In the genomic region with DNA sequence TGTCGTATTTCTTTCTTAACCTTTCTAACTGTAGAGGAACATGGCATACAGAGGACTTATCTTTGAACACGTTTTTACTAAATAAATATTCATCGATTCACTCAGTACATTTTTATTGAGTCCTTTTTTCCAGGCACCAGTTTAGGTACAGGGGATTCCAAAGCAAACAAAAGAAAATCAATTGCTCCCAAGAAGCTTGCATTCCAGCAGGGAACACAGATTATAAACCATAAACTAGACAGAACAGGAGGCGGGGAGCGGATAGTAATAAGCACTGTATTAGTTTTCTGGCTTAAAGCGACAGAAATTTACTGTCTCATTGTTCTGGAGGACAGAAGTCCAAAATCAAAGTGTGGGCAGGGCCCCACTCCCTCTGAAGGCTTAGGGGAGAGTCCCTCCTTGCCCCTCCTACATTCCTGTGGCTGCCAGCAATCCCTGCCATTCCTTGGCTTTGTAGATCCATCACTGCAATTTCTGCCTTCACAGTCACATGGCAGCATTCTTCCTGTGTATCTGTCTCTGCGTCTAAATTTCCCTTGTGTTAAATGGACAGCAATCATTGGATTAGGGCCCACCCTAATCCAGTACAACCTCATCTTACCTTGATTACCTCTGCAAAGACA, we compare ENCODE assay signal across 26 cellular contexts.
DNase-seq lines count a peak whose midpoint lies in the region; ATAC-seq, FAIRE-seq and TF ChIP-seq lines count a peak whose summit lies in the region.
"Had no signal": no experiment of that assay in that cellular context is flagged by ENCODE, and none has a peak within 500 bp of the region (broad histone marks: within the 10 kb centered on the region; RNA-seq: fewer than 3 reads in every experiment).

No MANE protein-coding gene starts in this region.

- H3K4me1 ChIP-seq in mucosa of descending colon (ENCODE audit: low read depth): no peaks in the 10 kb centered on the region
- H3K4me1 ChIP-seq: A549, gastroesophageal sphincter, right atrium auricular region, SJCRH30 had no signal

- no peak for TF ChIP-seq CTCF in HL-60 (IDR thresholded peaks at IDR 0.05; ENCODE audit: insufficient read depth, low read length)
- TF ChIP-seq CTCF in mucosa of descending colon (IDR thresholded peaks at IDR 0.05): no peak

- intact Hi-C loops in mucosa of descending colon (cut with DNase I, micrococcal nuclease): no loop called here

- ATAC-seq in mucosa of descending colon: no peak
- ATAC-seq: A549; gastroesophageal sphincter; naive thymus-derived CD4-positive, alpha-beta T cell; upper lobe of right lung had no signal

- H3K27ac ChIP-seq in HL-60 (replicated peaks): peak overlapping the region; percentile 94
- H3K27ac ChIP-seq: A549, brain microvascular endothelial cell, gastroesophageal sphincter, right atrium auricular region, SJCRH30, upper lobe of right lung had no signal

- FAIRE-seq in frontal cortex (lab: Jason Lieb, UNC): no peak
- FAIRE-seq: A549, colon, kidney had no signal

- H3K4me3 ChIP-seq in HL-60 (replicated peaks; ENCODE audit: insufficient read depth, low read length) (no peak overlapping the region), mucosa of descending colon (no peak overlapping the region)
- H3K4me3 ChIP-seq: A549, gastroesophageal sphincter, right atrium auricular region, SJCRH30, upper lobe of right lung had no signal

- H3K27me3 ChIP-seq in HL-60 (ENCODE audit: insufficient read depth, poor library complexity, severe bottlenecking): no peaks in the 10 kb centered on the region
- H3K27me3 ChIP-seq: brain microvascular endothelial cell, gastroesophageal sphincter, right atrium auricular region, SJCRH30, upper lobe of right lung had no signal

- H3K36me3 ChIP-seq in mucosa of descending colon (ENCODE audit: low read depth): no peaks in the 10 kb centered on the region
- H3K36me3 ChIP-seq: brain microvascular endothelial cell, gastroesophageal sphincter, right atrium auricular region, SJCRH30, upper lobe of right lung had no signal

- H3K9me3 ChIP-seq in mucosa of descending colon: no peaks in the 10 kb centered on the region
- H3K9me3 ChIP-seq: gastroesophageal sphincter, upper lobe of right lung had no signal

- DNase-seq in AG08396 (ENCODE audit: low spot score): peak; percentile 23
- no peak for DNase-seq in HL-60 (ENCODE audit: low read depth in 1 of 2, low spot score in 1 of 2)
- DNase-seq in astrocyte of the hippocampus (ENCODE audit: low read depth, low spot score): peak; percentile 11
- peak; percentile 31 for DNase-seq in mucosa of gallbladder (ENCODE audit: low spot score)
- no peak for DNase-seq in frontal cortex (ENCODE audit: low spot score in 2 of 2)
- DNase-seq in inferior parietal cortex (ENCODE audit: extremely low spot score): no peak
- DNase-seq in mucosa of descending colon: no peak
- DNase-seq in activated CD4-positive, CD25-positive, alpha-beta regulatory T cell treated with anti-CD3 and anti-CD28 coated beads, Interleukin-2, amount 50 U/mL, for 72 hours: no peak
- DNase-seq: activated CD4-positive, alpha-beta T cell treated with anti-CD3 and anti-CD28 coated beads, Interleukin-2, amount 10 ng/mL, durations not matched to agents 7 days and 5 days; activated effector memory CD4-positive, alpha-beta T cell treated with Interleukin-2 at 50 U/mL for 16 hours; brain microvascular endothelial cell; DMS 273 treated with DMSO at 0.1 percent for 48 hours; effector memory CD4-positive, alpha-beta T cell; GDM1; HCEC 1CT; kidney; NCI-H1092; NCI-H2081; NCI-H446 treated with DMSO at 0.1 percent for 48 hours; SJCRH30; upper lobe of right lung had no signal

Comparison
In these comparisons a context has a peak if more than half of its experiments do, and no peak if none do; other contexts are left out.
1. DNase-seq: peak in AG08396 (single experiment), astrocyte of the hippocampus (single experiment) and mucosa of gallbladder (single experiment); none in HL-60 (0 of 2), frontal cortex (0 of 2), inferior parietal cortex (single experiment), mucosa of descending colon (0 of 3) and activated CD4-positive, CD25-positive, alpha-beta regulatory T cell treated with anti-CD3 and anti-CD28 coated beads, Interleukin-2, amount 50 U/mL, for 72 hours (single experiment).